Comparison of ENCODE assay signal across 9 cellular contexts in genomic region chr20:6008254-6008653, GRCh38. TPM values are rescaled to one million over a fixed set of nuclear protein-coding genes. Genes with fewer than 3 reads are reported as not detected.
DNase-seq lines count a peak whose midpoint lies in the region; ATAC-seq lines count a peak whose summit lies in the region.
"Had no signal": no experiment of that assay in that cellular context is flagged by ENCODE, and none has a peak within 500 bp of the region (broad histone marks: within the 10 kb centered on the region; RNA-seq: fewer than 3 reads in every experiment).

No MANE protein-coding gene starts in this region.

- H3K9me3 ChIP-seq in mesodermal cell (ENCODE audit: control insufficient read depth, low read length), result no peaks in the 10 kb centered on the region
- H3K9me3 ChIP-seq: SJSA1 had no signal

- H3K4me1 ChIP-seq in mesodermal cell (ENCODE audit: control insufficient read depth, insufficient read depth, low read length, poor library complexity, severe bottlenecking), result peaks cover 6% of the 10 kb centered on the region

- 69 to 75% methylated on average over 3 to 4 of the region's 5 CpGs for WGBS in mesodermal cell (ENCODE audit: insufficient coverage in 2 of 2), 2 experiments

- H3K36me3 ChIP-seq in mesodermal cell (ENCODE audit: control insufficient read depth, insufficient read depth, low read length), result peaks cover 37% of the 10 kb centered on the region

- peak overlapping the region; percentile 20 for H3K27ac ChIP-seq in mesodermal cell (ENCODE audit: low read depth, low read length, severe bottlenecking)
- H3K27ac ChIP-seq: SJSA1 had no signal

- DNase-seq in ELR (ENCODE audit: low read depth) (peak; percentile 85), NCI-H460 (ENCODE audit: extremely low read depth, low read depth) (peak; percentile 69), dedifferentiated amniotic fluid mesenchymal stem cell (ENCODE audit: extremely low spot score) (peak; percentile 68)

- peak overlapping the region; percentile 78 for H3K4me3 ChIP-seq in mesodermal cell (ENCODE audit: extremely low read depth, insufficient read depth, low read length, poor library complexity, severe bottlenecking)

- ATAC-seq in GM18498 (IDR thresholded peaks at IDR 0.05; ENCODE audit: unreplicated experiment), result no peak
- no peak for ATAC-seq in HG02571 (IDR thresholded peaks at IDR 0.05; ENCODE audit: unreplicated experiment)
- no peak for ATAC-seq in activated CD4-positive, CD25-positive, alpha-beta regulatory T cell treated with anti-CD3 and anti-CD28 coated beads, Interleukin-2, amount 50 U/mL, for 24 hours
- ATAC-seq in GM21825 (IDR thresholded peaks at IDR 0.05; ENCODE audit: unreplicated experiment), result no peak

RNA-seq across cellular contexts. Expression of gene CRLS1, which starts 2.3 kb away (rescaled TPM):
- 102 and 112 TPM in 2 replicates for total RNA-seq in NCI-H460 (2014; rRNA removed; shearing (Covaris generic))
- 44.7 and 58.5 TPM in 2 replicates for polyA plus RNA-seq in NCI-H460 (2014; cell fraction: nucleus; rRNA removed)
- polyA plus RNA-seq in mesodermal cell (2013, experiment 1 of 2), result 70.2 TPM
- 65.5 TPM for polyA plus RNA-seq in mesodermal cell (2013, experiment 2 of 2)

RNA-seq across cellular contexts. Expression of gene LRRN4, which starts 45.6 kb away (rescaled TPM):
- total RNA-seq in NCI-H460 (2014; rRNA removed; shearing (Covaris generic)), result not detected in 2 replicates
- polyA plus RNA-seq in NCI-H460 (2014; cell fraction: nucleus; rRNA removed), result not detected in 2 replicates
- polyA plus RNA-seq in mesodermal cell (2013, experiment 1 of 2), result 34.4 TPM
- 33.8 TPM for polyA plus RNA-seq in mesodermal cell (2013, experiment 2 of 2)
- total RNA-seq: SJSA1 had no signal

RNA-seq across cellular contexts. Expression of gene MCM8, which starts 57.8 kb away (rescaled TPM):
- total RNA-seq in NCI-H460 (2014; rRNA removed; shearing (Covaris generic)), result 18.6 and 19.3 TPM in 2 replicates
- polyA plus RNA-seq in NCI-H460 (2014; cell fraction: nucleus; rRNA removed), result 30.2 and 37.3 TPM in 2 replicates
- 15.4 TPM for polyA plus RNA-seq in mesodermal cell (2013, experiment 1 of 2)
- 15.5 TPM for polyA plus RNA-seq in mesodermal cell (2013, experiment 2 of 2)

RNA-seq across cellular contexts. Expression of gene TRMT6, which starts 57.9 kb away (rescaled TPM):
- 26.1 and 30.7 TPM in 2 replicates for total RNA-seq in NCI-H460 (2014; rRNA removed; shearing (Covaris generic))
- 24.2 and 24.9 TPM in 2 replicates for polyA plus RNA-seq in NCI-H460 (2014; cell fraction: nucleus; rRNA removed)
- 10.2 TPM for polyA plus RNA-seq in mesodermal cell (2013, experiment 1 of 2)
- 11.1 TPM for polyA plus RNA-seq in mesodermal cell (2013, experiment 2 of 2)
